ENCODE assay signal across 32 cellular contexts in genomic region chr20:11338506-11339306, GRCh38.
DNase-seq lines count a peak whose midpoint lies in the region; ATAC-seq, FAIRE-seq and TF ChIP-seq lines count a peak whose summit lies in the region.
"Had no signal": no experiment of that assay in that cellular context is flagged by ENCODE, and none has a peak within 500 bp of the region (broad histone marks: within the 10 kb centered on the region; RNA-seq: fewer than 3 reads in every experiment).

No MANE protein-coding gene starts in this region.

- H3K4me1 ChIP-seq in endodermal cell (ENCODE audit: control insufficient read depth, insufficient read depth, low read length), result peaks cover 24% of the 10 kb centered on the region
- H3K4me1 ChIP-seq in ascending aorta, result no peaks in the 10 kb centered on the region
- H3K4me1 ChIP-seq: right atrium auricular region, SJCRH30, transverse colon had no signal

- H3K27me3 Mint-ChIP-seq in endodermal cell (ENCODE audit: insufficient read depth), result no peaks in the 10 kb centered on the region
- H3K27me3 Mint-ChIP-seq: activated CD8-positive, alpha-beta T cell treated with anti-CD3 and anti-CD28 coated beads for 36 hours; activated naive CD8-positive, alpha-beta T cell; CD4-positive, alpha-beta memory T cell; naive thymus-derived CD8-positive, alpha-beta T cell had no signal

- H3K36me3 Mint-ChIP-seq in endodermal cell (ENCODE audit: low read depth), result no peaks in the 10 kb centered on the region
- H3K36me3 Mint-ChIP-seq: activated naive CD8-positive, alpha-beta T cell; CD4-positive, alpha-beta memory T cell; immature natural killer cell; naive thymus-derived CD8-positive, alpha-beta T cell had no signal

- no peak overlapping the region for H3K9ac ChIP-seq in endodermal cell (ENCODE audit: extremely low read depth, low read length, poor library complexity, severe bottlenecking)

- H3K27ac Mint-ChIP-seq in endodermal cell, result peak overlapping the region; percentile 62
- H3K27ac Mint-ChIP-seq: activated CD8-positive, alpha-beta T cell treated with anti-CD3 and anti-CD28 coated beads for 36 hours; activated naive CD8-positive, alpha-beta T cell; CD4-positive, alpha-beta memory T cell; immature natural killer cell; naive thymus-derived CD8-positive, alpha-beta T cell had no signal

- intact Hi-C loops in posterior cingulate gyrus (cut with DNase I), result no loop called here
- intact Hi-C loops in ascending aorta (cut with DNase I), result no loop called here

- H3K27me3 ChIP-seq in endodermal cell (ENCODE audit: control insufficient read depth, insufficient read depth, low read length, poor library complexity, severe bottlenecking), result no peaks in the 10 kb centered on the region
- no peaks in the 10 kb centered on the region for H3K27me3 ChIP-seq in ascending aorta
- H3K27me3 ChIP-seq: right atrium auricular region, SJCRH30, transverse colon had no signal

- H3K9me3 ChIP-seq in endodermal cell (ENCODE audit: control insufficient read depth, low read length) (no peaks in the 10 kb centered on the region), ascending aorta (no peaks in the 10 kb centered on the region)
- H3K9me3 ChIP-seq: right atrium auricular region, SJCRH30, transverse colon had no signal

- in situ Hi-C loops in ACHN (cut with HindIII; ENCODE audit: low pct_ligation_motif_present, low pct_unique_long_range_greater_than_20kb, low sequenced_read_pairs), result no loop called here

- ATAC-seq in HG03039 (IDR thresholded peaks at IDR 0.05; ENCODE audit: unreplicated experiment), result no peak
- ATAC-seq: activated CD8-positive, alpha-beta T cell treated with anti-CD3 and anti-CD28 coated beads for 36 hours; left ventricle myocardium superior; naive thymus-derived CD8-positive, alpha-beta T cell had no signal

- 68 to 100% methylated on average over 1 to 2 of the region's 2 CpGs for WGBS in endodermal cell (ENCODE audit: insufficient coverage in 1 of 2, insufficient read length in 1 of 2), 2 experiments

- H3K9me3 Mint-ChIP-seq in endodermal cell, result no peaks in the 10 kb centered on the region
- H3K9me3 Mint-ChIP-seq: activated CD8-positive, alpha-beta T cell treated with anti-CD3 and anti-CD28 coated beads for 36 hours; H9 had no signal

- peak; percentile 36 for TF ChIP-seq CTCF in endodermal cell (conservative IDR thresholded peaks at IDR 0.05)
- TF ChIP-seq CTCF in ascending aorta (IDR thresholded peaks at IDR 0.05), result no peak

- no peaks in the 10 kb centered on the region for H3K36me3 ChIP-seq in endodermal cell (ENCODE audit: control insufficient read depth, insufficient read depth, low read length)
- H3K36me3 ChIP-seq in ascending aorta, result no peaks in the 10 kb centered on the region
- H3K36me3 ChIP-seq: right atrium auricular region, SJCRH30, transverse colon had no signal

- no peak for FAIRE-seq in RCC 7860 (lab: Jason Lieb, UNC)
- FAIRE-seq: A204.1, frontal cortex, G401.6 had no signal

- H3K4me3 Mint-ChIP-seq in endodermal cell, result no peak overlapping the region
- H3K4me3 Mint-ChIP-seq: activated CD8-positive, alpha-beta T cell treated with anti-CD3 and anti-CD28 coated beads for 36 hours; activated naive CD8-positive, alpha-beta T cell; CD4-positive, alpha-beta memory T cell; H9; immature natural killer cell; naive thymus-derived CD8-positive, alpha-beta T cell had no signal

- peaks cover 53% of the 10 kb centered on the region for H3K4me1 Mint-ChIP-seq in endodermal cell
- H3K4me1 Mint-ChIP-seq: CD4-positive, alpha-beta memory T cell; immature natural killer cell; naive thymus-derived CD8-positive, alpha-beta T cell had no signal

- H3K27ac ChIP-seq in endodermal cell (ENCODE audit: low read depth, low read length) (no peak overlapping the region), ascending aorta (no peak overlapping the region)
- H3K27ac ChIP-seq: dorsolateral prefrontal cortex, right atrium auricular region, SJCRH30, transverse colon had no signal

- H3K4me3 ChIP-seq in endodermal cell (ENCODE audit: low read length) (no peak overlapping the region), ascending aorta (no peak overlapping the region)
- H3K4me3 ChIP-seq: dorsolateral prefrontal cortex, right atrium auricular region, SJCRH30, transverse colon had no signal

- DNase-seq in ACHN (peak; percentile 5), RCC 7860 (ENCODE audit: low spot score) (peak; percentile 18), endodermal cell (peak; percentile 73), islet precursor cell (peak; percentile 69), posterior cingulate gyrus (no peak), ascending aorta (ENCODE audit: low spot score in 2 of 2) (no peak)
- DNase-seq in effector CD8-positive, alpha-beta T cell (lab: John Stamatoyannopoulos, UW), result no peak
- DNase-seq: activated CD4-positive, alpha-beta T cell treated with anti-CD3 and anti-CD28 coated beads for 1 hour; activated CD8-positive, alpha-beta T cell treated with anti-CD3 and anti-CD28 coated beads for 36 hours; AML-193; aorta; CD4-positive, alpha-beta memory T cell; dorsolateral prefrontal cortex; H9; hippocampal formation; immature natural killer cell; left ventricle myocardium superior; naive thymus-derived CD8-positive, alpha-beta T cell; NCI-H1417; NCI-H2081 treated with DMSO at 0.1 percent for 48 hours; NCI-H345; NCI-H748 treated with DMSO at 0.1 percent for 48 hours; SJCRH30; stimulated activated CD4-positive, alpha-beta T cell treated with anti-CD3 and anti-CD28 coated beads, Interleukin-2, amount 100 ng/mL, for 24 hours; T-helper 1 cell; transverse colon had no signal

Comparison
In these comparisons a context has a peak if more than half of its experiments do, and no peak if none do; other contexts are left out.
1. DNase-seq: peak in ACHN (single experiment), RCC 7860 (single experiment), endodermal cell (single experiment) and islet precursor cell (single experiment); none in effector CD8-positive, alpha-beta T cell (single experiment), posterior cingulate gyrus (0 of 10) and ascending aorta (0 of 2).